8 cellular contexts compared by ENCODE assay signal in the genomic region with DNA sequence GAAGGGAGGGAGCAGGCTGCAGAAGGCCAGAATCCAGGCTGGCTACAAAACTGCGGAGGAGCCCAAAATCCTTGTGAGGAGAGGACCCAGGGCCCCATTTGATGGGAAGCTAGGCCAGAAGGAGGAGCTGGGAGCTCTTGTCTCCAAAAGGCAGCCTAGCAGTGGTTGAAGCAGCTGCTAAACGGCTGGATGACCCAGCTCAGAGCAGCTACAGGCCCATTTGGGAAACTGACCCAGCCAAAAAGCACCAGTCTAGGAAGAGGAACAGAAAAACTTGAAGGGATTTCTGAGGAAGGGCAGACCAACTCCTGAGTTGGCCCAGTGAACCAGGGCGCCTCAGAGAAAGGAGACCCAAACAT. TPM values are rescaled to one million over a fixed set of nuclear protein-coding genes. Genes with fewer than 3 reads are reported as not detected.
A peak's percentile ranks its signal among the peaks of the same experiment; 100 is the strongest.
DNase-seq lines count a peak whose midpoint lies in the region; FAIRE-seq and TF ChIP-seq lines count a peak whose summit lies in the region.

No MANE protein-coding gene starts in this region.

- no peak for FAIRE-seq in GM12891 (lab: Jason Lieb, UNC)

- TF ChIP-seq POLR2A in GM12891 (IDR thresholded peaks at IDR 0.05; ENCODE audit: low read depth, low read length), result no peak

- H3K4me3 ChIP-seq in SK-N-MC (peak overlapping the region; percentile 65; the same call in 1 of the 2 replicates), fibroblast of the aortic adventitia (ENCODE audit: low read depth, low read length) (no peak overlapping the region)

- H3K27ac ChIP-seq in SK-N-MC, result peak overlapping the region; percentile 80; the same call in 1 of the 2 replicates

- TF ChIP-seq CTCF in fibroblast of the aortic adventitia (IDR thresholded peaks at IDR 0.05; ENCODE audit: insufficient read depth, low read length), result no peak

- no peaks in the 10 kb centered on the region; the same call in 1 of the 2 replicates for H3K36me3 ChIP-seq in SK-N-MC (ENCODE audit: insufficient read depth, low read length)

- H3K9me3 ChIP-seq in SK-N-MC (ENCODE audit: low read depth, low read length), result no peaks in the 10 kb centered on the region

- DNase-seq in GM12891 (ENCODE audit: insufficient read length, low spot score) (no peak), SK-N-MC (ENCODE audit: low read depth, low spot score) (peak; percentile 14), fibroblast of the aortic adventitia (ENCODE audit: low read depth) (peak; percentile 24), retina (peak; percentile 44), AG08395 (ENCODE audit: low spot score) (no peak), OCI-M2 (lab: John Stamatoyannopoulos, UW; ENCODE audit: unreplicated experiment) (no peak)
- no peak for DNase-seq in effector CD8-positive, alpha-beta T cell (lab: John Stamatoyannopoulos, UW)
- no peak for DNase-seq in stimulated activated CD4-positive, alpha-beta T cell treated with anti-CD3 and anti-CD28 coated beads, Interleukin-4, amount 100 ng/mL, for 24 hours

- no peak overlapping the region for H3K9ac ChIP-seq in SK-N-MC (ENCODE audit: insufficient read length)

TF ChIP-seq in GM12891, 5 proteins besides CTCF, POLR2A, EP300 and RAD21:
- 0 out of 2 replicates have a peak, but pooled peaks have one; percentile 10 for TF ChIP-seq SPI1 (IDR thresholded peaks at IDR 0.05; ENCODE audit: low read depth, low read length)
- TF ChIP-seq POLR2AphosphoS5 (IDR thresholded peaks at IDR 0.05; ENCODE audit: low read depth, low read length), result no peak

RNA-seq across cellular contexts. Expression of a gene that starts 1.1 kb away (rescaled TPM):
- 4.1 TPM for polyA plus RNA-seq in GM12891 (2012; ENCODE audit: low read depth, missing spikeins)
- total RNA-seq in fibroblast of the aortic adventitia (ENCODE audit: low replicate concordance), result 2.5 and 5.1 TPM in 2 replicates

RNA-seq across cellular contexts. Expression of a gene that starts 38.2 kb away (rescaled TPM):
- polyA plus RNA-seq in GM12891 (2012; ENCODE audit: low read depth, missing spikeins), result 26.1 TPM
- total RNA-seq in fibroblast of the aortic adventitia (ENCODE audit: low replicate concordance), result 20.6 and 51.0 TPM in 2 replicates

Comparison
In these comparisons a context has a peak if more than half of its experiments do, and no peak if none do; other contexts are left out.
1. DNase-seq: peak in SK-N-MC (single experiment), fibroblast of the aortic adventitia (single experiment) and retina (single experiment); none in GM12891 (single experiment), effector CD8-positive, alpha-beta T cell (single experiment), stimulated activated CD4-positive, alpha-beta T cell treated with anti-CD3 and anti-CD28 coated beads, Interleukin-4, amount 100 ng/mL, for 24 hours (single experiment), AG08395 (single experiment) and OCI-M2 (single experiment).